Comparison of ENCODE assay signal across 8 cellular contexts in genomic region chr19:18849838-18850400, GRCh38. TPM values are rescaled to one million over a fixed set of nuclear protein-coding genes. Genes with fewer than 3 reads are reported as not detected.
A peak's percentile ranks its signal among the peaks of the same experiment; 100 is the strongest.
DNase-seq lines count a peak whose midpoint lies in the region; TF ChIP-seq lines count a peak whose summit lies in the region.

No MANE protein-coding gene starts in this region.

- H2AK5ac ChIP-seq in mesendoderm (ENCODE audit: low read length): no peak overlapping the region

- H3K36me3 ChIP-seq in breast epithelium (no peaks in the 10 kb centered on the region), mesendoderm (ENCODE audit: control insufficient read depth, insufficient read depth, low read length) (peaks cover 9% of the 10 kb centered on the region), transverse colon (peaks cover 0 to 36% (median 18%) of the 10 kb centered on the region in 4 donors)

- H3K27me3 Mint-ChIP-seq in activated T-cell treated with anti-CD3 and anti-CD28 coated beads, Interleukin-2, amount 50 U/mL, for 24 hours: no peaks in the 10 kb centered on the region

- no peak overlapping the region for H2BK120ac ChIP-seq in mesendoderm (ENCODE audit: low read depth, low read length)

- H3K4me1 ChIP-seq in breast epithelium: peaks cover 23% of the 10 kb centered on the region in 2 donors
- H3K4me1 ChIP-seq in mesendoderm (ENCODE audit: control insufficient read depth, low read depth, low read length): no peaks in the 10 kb centered on the region
- H3K4me1 ChIP-seq in transverse colon: peaks cover 20 to 37% (median 33%) of the 10 kb centered on the region in 4 donors

- H3K9me3 Mint-ChIP-seq in activated T-cell treated with anti-CD3 and anti-CD28 coated beads, Interleukin-2, amount 50 U/mL, for 24 hours: no peaks in the 10 kb centered on the region

- peak overlapping the region in 1 of 3 donors; percentile 31 for H3K4me3 ChIP-seq in breast epithelium
- H3K4me3 ChIP-seq in mesendoderm (ENCODE audit: low read length): no peak overlapping the region
- H3K4me3 ChIP-seq in transverse colon: no peak overlapping the region

- H3K9me3 ChIP-seq in breast epithelium (no peaks in the 10 kb centered on the region), transverse colon (no peaks in the 10 kb centered on the region)

- H3K27ac ChIP-seq in breast epithelium (peak overlapping the region; percentile 76 to 86), mesendoderm (ENCODE audit: low read depth, low read length) (no peak overlapping the region), transverse colon (peak overlapping the region; percentile 53 to 78 (median 69))

- H3K4me3 Mint-ChIP-seq in activated T-cell treated with anti-CD3 and anti-CD28 coated beads, Interleukin-2, amount 50 U/mL, for 24 hours: no peak overlapping the region

- no peak overlapping the region for H3K18ac ChIP-seq in mesendoderm (ENCODE audit: low read length)

- H3K27me3 ChIP-seq in breast epithelium (no peaks in the 10 kb centered on the region), mesendoderm (ENCODE audit: insufficient read depth, low read length, poor library complexity) (no peaks in the 10 kb centered on the region), transverse colon (no peaks in the 10 kb centered on the region)

- H2BK5ac ChIP-seq in mesendoderm (ENCODE audit: low read length): no peak overlapping the region

- peaks cover 31% of the 10 kb centered on the region for H3K79me1 ChIP-seq in mesendoderm (ENCODE audit: low read length)

- peaks cover 44% of the 10 kb centered on the region for H3K4me1 Mint-ChIP-seq in activated T-cell treated with anti-CD3 and anti-CD28 coated beads, Interleukin-2, amount 50 U/mL, for 24 hours (ENCODE audit: low read depth)

- H3K27ac Mint-ChIP-seq in activated T-cell treated with anti-CD3 and anti-CD28 coated beads, Interleukin-2, amount 50 U/mL, for 24 hours: peak overlapping the region; percentile 85

- no peak for TF ChIP-seq POLR2A in breast epithelium (IDR thresholded peaks at IDR 0.05)
- TF ChIP-seq POLR2A in transverse colon (IDR thresholded peaks at IDR 0.05): no peak

- in situ Hi-C loops in transverse colon (cut with MboI; ENCODE audit: low pct_ligation_motif_present in 1 of 4, low pct_unique_long_range_greater_than_20kb in 1 of 4, low sequenced_read_pairs in 3 of 4): loop anchor here (10.0 to 25.0 kb wide), 4 partner anchors 255 to 405 kb away; partner anchors contain the start of gene REX1BD (in 2 of the 4)

- peaks cover 22% of the 10 kb centered on the region for H3K79me2 ChIP-seq in mesendoderm (ENCODE audit: control insufficient read depth, insufficient read depth, low read length)

- H2BK15ac ChIP-seq in mesendoderm (replicated peaks; ENCODE audit: low read depth): no peak overlapping the region

- no peak for TF ChIP-seq EP300 in transverse colon (IDR thresholded peaks at IDR 0.05; ENCODE audit: low read depth)

- H4K5ac ChIP-seq in mesendoderm (ENCODE audit: low read length): no peak overlapping the region

- H3K36me3 Mint-ChIP-seq in activated T-cell treated with anti-CD3 and anti-CD28 coated beads, Interleukin-2, amount 50 U/mL, for 24 hours (ENCODE audit: low read depth): peaks cover 95% of the 10 kb centered on the region

- H3K9ac ChIP-seq in mesendoderm (ENCODE audit: low read length): peak overlapping the region; percentile 22

- H4K8ac ChIP-seq in mesendoderm (ENCODE audit: low read depth, low read length): no peak overlapping the region

- no CpG with 5 or more reads among the region's 16 CpGs for WGBS in mesendoderm (ENCODE audit: extremely low coverage, insufficient coverage, low lambda C conversion rate)
- 65 to 77% methylated on average over 5 to 16 of the region's 16 CpGs for WGBS in transverse colon (ENCODE audit: low coverage in 1 of 2), 2 donors

- H3K4ac ChIP-seq in mesendoderm (ENCODE audit: low read depth, low read length): no peak overlapping the region

- H3K4me2 ChIP-seq in mesendoderm (ENCODE audit: low read length): no peak overlapping the region

- H3K23ac ChIP-seq in mesendoderm (ENCODE audit: low read length): no peak overlapping the region

- DNase-seq in activated T-cell treated with anti-CD3 and anti-CD28 coated beads, Interleukin-2, amount 50 U/mL, for 24 hours: no peak
- DNase-seq in activated T-cell treated with anti-CD3 and anti-CD28 coated beads for 4 hours: no peak
- no peak for DNase-seq in breast epithelium (ENCODE audit: low spot score in 2 of 2)
- DNase-seq in mesendoderm: no peak
- DNase-seq in transverse colon: no peak
- no peak for DNase-seq in NOMO-1 treated with DMSO at 0.1 percent for 48 hours (lab: John Stamatoyannopoulos, UW; ENCODE audit: unreplicated experiment)
- DNase-seq in D341Med (ENCODE audit: low spot score): no peak
- no peak for DNase-seq in stimulated activated CD4-positive, alpha-beta T cell treated with anti-CD3 and anti-CD28 coated beads, Interleukin-2, amount 100 ng/mL, for 24 hours

- H3K56ac ChIP-seq in mesendoderm (ENCODE audit: low read length): no peak overlapping the region

- intact Hi-C loops in breast epithelium (cut with DNase I; ENCODE audit: low total_unique reads) (no loop called here), transverse colon (cut with DNase I; ENCODE audit: low total_unique reads) (loop anchor here (5.0 to 10.0 kb wide), 2 partner anchors 258 to 405 kb away; no protein-coding TSS in a partner anchor)

- TF ChIP-seq CTCF in breast epithelium (IDR thresholded peaks at IDR 0.05) (no peak), transverse colon (IDR thresholded peaks at IDR 0.05) (no peak)

RNA-seq across cellular contexts. Expression of gene UPF1, which starts 18.2 kb away (rescaled TPM):
- 10 to 100 TPM; 59.8 to 83.6 (median 75.2) TPM for total RNA-seq in breast epithelium
- polyA plus RNA-seq in mesendoderm (2013, experiment 1 of 2): 26.9 TPM
- 25.8 TPM for polyA plus RNA-seq in mesendoderm (2013, experiment 2 of 2)
- total RNA-seq in transverse colon: 100 to 1,000 TPM in 1 of 4 donors, 10 to 100 TPM in 3; 84.2 to 153 (median 91.9) TPM

RNA-seq across cellular contexts. Expression of gene CERS1, which starts 46.0 kb away (rescaled TPM):
- total RNA-seq in breast epithelium: under 1 TPM in 2 of 3 donors, not detected in 1; 0.29 to 0.66 TPM
- 6.9 TPM for polyA plus RNA-seq in mesendoderm (2013, experiment 1 of 2)
- polyA plus RNA-seq in mesendoderm (2013, experiment 2 of 2): 6.7 TPM
- not detected for total RNA-seq in transverse colon

RNA-seq across cellular contexts. Expression of gene COMP, which starts 58.8 kb away (rescaled TPM):
- total RNA-seq in breast epithelium (1 to 10 TPM; 1.0 to 4.9 (median 2.2) TPM), transverse colon (under 1 TPM in 2 of 4 donors, not detected in 2; 0.32 to 0.55 TPM)
- 0.01 TPM for polyA plus RNA-seq in mesendoderm (2013, experiment 1 of 2)
- 0.03 TPM for polyA plus RNA-seq in mesendoderm (2013, experiment 2 of 2)
